10 cellular contexts compared by ENCODE assay signal in the genomic region with DNA sequence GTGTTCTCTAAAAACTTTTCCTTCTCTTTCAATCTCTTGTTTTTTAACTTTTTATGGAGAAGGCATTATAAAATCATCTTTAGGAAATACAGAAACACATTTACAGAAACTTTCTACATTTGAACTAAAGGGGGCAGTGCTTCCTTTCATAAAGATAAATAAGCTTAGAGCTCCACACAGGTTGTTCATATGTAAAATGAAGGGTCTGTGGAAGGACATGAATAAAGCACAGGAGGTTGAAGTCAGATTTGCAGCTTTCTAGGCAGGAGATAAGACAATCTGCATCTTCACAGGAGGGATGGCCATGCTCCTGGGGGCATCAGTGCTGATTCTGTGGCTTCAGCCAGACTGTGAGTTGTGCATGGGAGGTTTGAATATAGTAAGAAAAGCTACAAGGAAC.
DNase-seq lines count a peak whose midpoint lies in the region; ATAC-seq and TF ChIP-seq lines count a peak whose summit lies in the region.
"Had no signal": no experiment of that assay in that cellular context is flagged by ENCODE, and none has a peak within 500 bp of the region (broad histone marks: within the 10 kb centered on the region; RNA-seq: fewer than 3 reads in every experiment).

No MANE protein-coding gene starts in this region.

- no peak overlapping the region for H3K9ac ChIP-seq in Karpas-422 (ENCODE audit: low read length)

- peak; percentile 7 for TF ChIP-seq CTCF in nephron progenitor cell (IDR thresholded peaks at IDR 0.05)

- peaks cover 11% of the 10 kb centered on the region for H3K27me3 Mint-ChIP-seq in nephron progenitor cell (ENCODE audit: low read depth, poor library complexity)

- no peaks in the 10 kb centered on the region for H3K36me3 Mint-ChIP-seq in nephron progenitor cell (ENCODE audit: low read depth)
- H3K36me3 Mint-ChIP-seq: brain had no signal

- no peak overlapping the region for H2AFZ ChIP-seq in Karpas-422 (ENCODE audit: low read length)

- intact Hi-C loops in sciatic nerve (cut with DNase I) = no loop called here

- H3K27ac Mint-ChIP-seq in nephron progenitor cell = no peak overlapping the region
- H3K27ac Mint-ChIP-seq: brain had no signal

- no peaks in the 10 kb centered on the region for H3K27me3 ChIP-seq in Karpas-422 (ENCODE audit: low read length)

- no peak overlapping the region for H3K4me2 ChIP-seq in Karpas-422 (ENCODE audit: low read depth, low read length, poor library complexity, severe bottlenecking)

- no peaks in the 10 kb centered on the region for H4K20me1 ChIP-seq in Karpas-422 (ENCODE audit: insufficient read depth, low read depth, low read length)

- ATAC-seq in sciatic nerve = no peak
- ATAC-seq in HG03520 (IDR thresholded peaks at IDR 0.05; ENCODE audit: unreplicated experiment) = no peak

- H3K9me3 ChIP-seq in Karpas-422 (ENCODE audit: low read length) = no peaks in the 10 kb centered on the region

- no peak overlapping the region for H3K4me3 ChIP-seq in Karpas-422 (ENCODE audit: low read length)

- H3K27ac ChIP-seq in Karpas-422 (ENCODE audit: low read length) = no peak overlapping the region

- H3K4me3 Mint-ChIP-seq in nephron progenitor cell = no peak overlapping the region
- H3K4me3 Mint-ChIP-seq: brain had no signal

- peaks cover 7% of the 10 kb centered on the region for H3K4me1 Mint-ChIP-seq in nephron progenitor cell
- H3K4me1 Mint-ChIP-seq: brain had no signal

- no peaks in the 10 kb centered on the region for H3K79me2 ChIP-seq in Karpas-422 (ENCODE audit: low read length)

- no peaks in the 10 kb centered on the region for H3K36me3 ChIP-seq in Karpas-422 (ENCODE audit: insufficient read depth, low read length)

- DNase-seq in NCI-H1105 treated with DMSO at 0.1 percent for 48 hours (lab: John Stamatoyannopoulos, UW) (peak; percentile 8), NCI-H1105 (lab: John Stamatoyannopoulos, UW) (no peak), Karpas-422 (peak; percentile 55), amniotic epithelial cell (ENCODE audit: low read depth) (peak; percentile 12), nephron progenitor cell (no peak), NCI-H128 (lab: John Stamatoyannopoulos, UW; ENCODE audit: unreplicated experiment) (no peak), sciatic nerve (ENCODE audit: low spot score) (no peak)
- DNase-seq: NCI-H1694 treated with DMSO at 0.1 percent for 48 hours had no signal

- H3K9me2 ChIP-seq in Karpas-422 (replicated peaks; ENCODE audit: insufficient read depth, low read length) = no peaks in the 10 kb centered on the region

- no peaks in the 10 kb centered on the region for H3K9me3 Mint-ChIP-seq in nephron progenitor cell
- H3K9me3 Mint-ChIP-seq: brain had no signal

- H3K4me1 ChIP-seq in Karpas-422 (ENCODE audit: low read length) = peaks cover 3% of the 10 kb centered on the region; the same call in 1 of the 2 replicates

Comparison
In these comparisons a context has a peak if more than half of its experiments do, and no peak if none do; other contexts are left out.
1. DNase-seq: peak in NCI-H1105 treated with DMSO at 0.1 percent for 48 hours (single experiment), Karpas-422 (single experiment) and amniotic epithelial cell (single experiment); none in NCI-H1105 (single experiment), nephron progenitor cell (single experiment), NCI-H128 (single experiment) and sciatic nerve (single experiment).